Comparison of ENCODE assay signal across 8 cellular contexts in the genomic region with DNA sequence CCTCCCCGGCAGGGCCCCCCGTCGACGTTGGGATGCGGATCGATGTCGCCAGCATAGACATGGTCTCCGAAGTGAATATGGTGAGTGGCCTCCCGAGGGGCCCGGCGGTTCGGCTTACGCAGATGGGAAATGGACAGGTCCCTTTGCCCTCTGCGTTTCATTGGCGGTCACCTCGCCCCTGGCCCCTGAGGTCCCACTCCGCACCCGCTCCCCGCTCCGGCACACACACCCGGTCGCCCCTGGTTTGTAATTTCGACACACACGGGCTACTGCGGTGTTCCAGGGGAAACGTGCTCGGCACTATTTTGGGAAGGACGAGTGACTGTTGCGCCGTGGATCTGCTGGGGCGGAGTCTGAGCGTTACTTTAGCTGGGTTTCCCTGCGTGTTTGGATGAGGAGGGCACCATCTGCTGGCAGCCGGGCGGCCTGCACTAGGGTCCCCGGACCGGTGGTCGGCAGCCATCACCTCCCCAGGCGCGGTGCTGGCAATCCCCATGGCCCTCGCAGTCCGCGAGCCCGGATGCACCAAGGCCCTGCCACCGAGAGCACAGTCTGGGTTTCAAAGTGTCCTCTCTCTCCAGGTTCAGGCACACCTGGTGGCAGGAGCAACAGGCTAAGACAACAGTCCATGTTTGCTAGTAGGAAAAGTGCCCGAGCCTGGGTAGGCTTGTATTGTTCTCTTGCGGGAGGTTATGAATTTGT. TPM values are rescaled to one million over a fixed set of nuclear protein-coding genes. Genes with fewer than 3 reads are reported as not detected.
DNase-seq lines count a peak whose midpoint lies in the region; FAIRE-seq and TF ChIP-seq lines count a peak whose summit lies in the region.

No MANE protein-coding gene starts in this region.

- H3K9ac ChIP-seq in GM23248, result no peak overlapping the region
- peak overlapping the region; percentile 24 for H3K9ac ChIP-seq in keratinocyte (ENCODE audit: control insufficient read depth, extremely low read depth, insufficient read depth, low read length)

- no peak for FAIRE-seq in keratinocyte (lab: Jason Lieb, UNC)

- in situ Hi-C loops in GM23248 (cut with MboI), result no loop called here

- no peaks in the 10 kb centered on the region for H3K9me1 ChIP-seq in keratinocyte (ENCODE audit: control insufficient read depth, extremely low read depth, insufficient read depth, low read length)

- H3K4me1 Mint-ChIP-seq in IgD-negative memory B cell, result peaks cover 0 to 13% (median 8%) of the 10 kb centered on the region in 3 donors
- peaks cover 16% of the 10 kb centered on the region for H3K4me1 Mint-ChIP-seq in T-helper 1 cell treated with Interleukin-12 subunit alpha and Interleukin-12 subunit beta and Interleukin-4 antibody, amounts not matched to agents 30 μg/mL and 1 μg/mL, for 36 hours (ENCODE audit: low read depth)

- peak overlapping the region; percentile 32 for H3K4me3 ChIP-seq in GM12865 (ENCODE audit: low read depth, low read length)
- peak overlapping the region; percentile 48 for H3K4me3 ChIP-seq in GM23248
- peak overlapping the region; percentile 22 to 81 (median 62) for H3K4me3 ChIP-seq in keratinocyte (ENCODE audit: control insufficient read depth in 2 of 3, extremely low read depth in 1 of 3, insufficient read depth in 2 of 3, low read depth in 1 of 3, low read length in 3 of 3)

- no peaks in the 10 kb centered on the region for H3F3A ChIP-seq in GM23248 (ENCODE audit: insufficient read depth)

- H3K27ac ChIP-seq in GM23248, result no peak overlapping the region
- no peak overlapping the region for H3K27ac ChIP-seq in keratinocyte (ENCODE audit: control insufficient read depth, insufficient read depth, low read length)

- H3K36me3 ChIP-seq in GM23248 (ENCODE audit: low read depth) (no peaks in the 10 kb centered on the region), keratinocyte (ENCODE audit: control insufficient read depth in 2 of 2, extremely low read depth in 1 of 2, insufficient read depth in 2 of 2, low read length in 2 of 2) (no peaks in the 10 kb centered on the region)

- 3 to 4% methylated on average over 46 to 47 of the region's 47 CpGs for WGBS in GM23248 (ENCODE audit: low coverage in 1 of 2, low lambda C conversion rate in 2 of 2, missing lambda C conversion rate in 2 of 2), 2 experiments

- DNase-seq in GM12865 (ENCODE audit: low read depth), result peak; percentile 68
- peak; percentile 39 for DNase-seq in GM23248
- DNase-seq in cerebellum (ENCODE audit: low spot score), result peak; percentile 63
- DNase-seq in keratinocyte (ENCODE audit: low read depth, low spot score), result no peak
- peak; percentile 8 to 25 (median 11) for DNase-seq in stimulated activated CD4-positive, alpha-beta T cell treated with anti-CD3 and anti-CD28 coated beads, Interleukin-12 subunit alpha, Interleukin-12 subunit beta, amount 100 ng/mL, for 48 hours (ENCODE audit: low read depth in 2 of 3, low spot score in 1 of 3)
- DNase-seq in RKO (ENCODE audit: low spot score), result no peak

- no peaks in the 10 kb centered on the region for H3K4me1 ChIP-seq in GM23248 (ENCODE audit: insufficient read depth)
- peaks cover 8% of the 10 kb centered on the region for H3K4me1 ChIP-seq in keratinocyte (ENCODE audit: control insufficient read depth, extremely low read depth, insufficient read depth, low read length)

- H3K36me3 Mint-ChIP-seq in IgD-negative memory B cell, result no peaks in the 10 kb centered on the region
- H3K36me3 Mint-ChIP-seq in T-helper 1 cell treated with Interleukin-12 subunit alpha and Interleukin-12 subunit beta and Interleukin-4 antibody, amounts not matched to agents 30 μg/mL and 1 μg/mL, for 36 hours (ENCODE audit: low read depth), result no peaks in the 10 kb centered on the region

- H3K79me2 ChIP-seq in GM23248 (ENCODE audit: insufficient read depth), result no peaks in the 10 kb centered on the region
- H3K79me2 ChIP-seq in keratinocyte (ENCODE audit: control insufficient read depth, insufficient read depth, low read length), result no peaks in the 10 kb centered on the region

- H3K27ac Mint-ChIP-seq in IgD-negative memory B cell, result no peak overlapping the region
- no peak overlapping the region for H3K27ac Mint-ChIP-seq in T-helper 1 cell treated with Interleukin-12 subunit alpha and Interleukin-12 subunit beta and Interleukin-4 antibody, amounts not matched to agents 30 μg/mL and 1 μg/mL, for 36 hours

- H3K9me2 ChIP-seq in GM23248 (ENCODE audit: insufficient read depth), result no peaks in the 10 kb centered on the region

- H2AFZ ChIP-seq in GM23248 (peak overlapping the region; percentile 49; the same call in 1 of the 2 replicates), keratinocyte (ENCODE audit: control insufficient read depth, low read length) (peak overlapping the region; percentile 84)

- H3K27me3 Mint-ChIP-seq in IgD-negative memory B cell, result peaks cover 32% of the 10 kb centered on the region
- peaks cover 44% of the 10 kb centered on the region for H3K27me3 Mint-ChIP-seq in T-helper 1 cell treated with Interleukin-12 subunit alpha and Interleukin-12 subunit beta and Interleukin-4 antibody, amounts not matched to agents 30 μg/mL and 1 μg/mL, for 36 hours (ENCODE audit: low read depth)

- dilution Hi-C loops in keratinocyte (cut with MboI; ENCODE audit: extremely low pct_ligation_motif_present, low sequenced_read_pairs), result no loop called here

- H4K20me1 ChIP-seq in GM23248 (ENCODE audit: insufficient read depth) (no peaks in the 10 kb centered on the region), keratinocyte (ENCODE audit: control insufficient read depth, extremely low read depth, insufficient read depth, low read length) (no peaks in the 10 kb centered on the region)

- peaks cover 14% of the 10 kb centered on the region; the same call in 1 of the 2 replicates for H3K27me3 ChIP-seq in GM23248 (replicated peaks; ENCODE audit: insufficient read depth)
- H3K27me3 ChIP-seq in keratinocyte (ENCODE audit: control insufficient read depth, extremely low read depth, insufficient read depth, low read length), result peaks cover 14% of the 10 kb centered on the region

- H3K4me3 Mint-ChIP-seq in IgD-negative memory B cell, result peak overlapping the region in 3 of 4 donors; percentile 55 to 78 (median 57)
- peak overlapping the region; percentile 67 for H3K4me3 Mint-ChIP-seq in T-helper 1 cell treated with Interleukin-12 subunit alpha and Interleukin-12 subunit beta and Interleukin-4 antibody, amounts not matched to agents 30 μg/mL and 1 μg/mL, for 36 hours

- TF ChIP-seq CTCF in GM12865 (IDR thresholded peaks at IDR 0.05; ENCODE audit: insufficient read depth, low read depth, low read length, missing control alignments), result peak; percentile 85
- peak; percentile 55 to 90 (median 85) for TF ChIP-seq CTCF in keratinocyte (optimal IDR thresholded peaks at IDR 0.05 in 1 of 3, IDR thresholded peaks at IDR 0.05 in 1 of 3, conservative IDR thresholded peaks at IDR 0.05 in 1 of 3; ENCODE audit: extremely low read depth in 1 of 3, insufficient read depth in 2 of 3, low read length in 3 of 3)

- H3K9me3 ChIP-seq in GM23248 (ENCODE audit: low read depth) (no peaks in the 10 kb centered on the region), keratinocyte (ENCODE audit: control insufficient read depth, low read depth, low read length) (no peaks in the 10 kb centered on the region)

- H3K9me3 Mint-ChIP-seq in IgD-negative memory B cell, result no peaks in the 10 kb centered on the region
- H3K9me3 Mint-ChIP-seq in T-helper 1 cell treated with Interleukin-12 subunit alpha and Interleukin-12 subunit beta and Interleukin-4 antibody, amounts not matched to agents 30 μg/mL and 1 μg/mL, for 36 hours, result no peaks in the 10 kb centered on the region

- H3K4me2 ChIP-seq in GM23248 (ENCODE audit: unreplicated experiment), result peak overlapping the region; percentile 51
- H3K4me2 ChIP-seq in keratinocyte (ENCODE audit: control insufficient read depth, extremely low read depth, insufficient read depth, low read depth, low read length), result peak overlapping the region; percentile 98

RNA-seq across cellular contexts. Expression of a gene that starts 1.2 kb away (rescaled TPM):
- total RNA-seq in GM23248 (2014; rRNA removed; shearing (Covaris generic)), result not detected in 2 replicates
- polyA plus RNA-seq in GM23248 (2016; fragmentation: Nextera tagmentation; extraction: Ambion mirVana) (not detected in 2 replicates), IgD-negative memory B cell (not detected), keratinocyte (not detected in 3 replicates)
- 48.8 TPM for total RNA-seq in cerebellum
- polyA plus RNA-seq in keratinocyte (2011; ENCODE audit: low read depth), result not detected
- polyA plus RNA-seq in keratinocyte (2011; cell fraction: cytosol; rRNA removed), result not detected in 2 replicates
- polyA plus RNA-seq in keratinocyte (2011; cell fraction: nucleus; rRNA removed), result not detected in 2 replicates
- polyA plus RNA-seq in keratinocyte (2012; ENCODE audit: low replicate concordance), result not detected in 2 replicates
- polyA minus RNA-seq in keratinocyte, result not detected in 3 replicates
- polyA minus RNA-seq in keratinocyte (2011; cell fraction: cytosol; rRNA and poly(A)+ RNA removed), result not detected
- polyA minus RNA-seq in keratinocyte (2011; cell fraction: nucleus; rRNA and poly(A)+ RNA removed), result not detected in 2 replicates

RNA-seq across cellular contexts. Expression of a gene that starts 39.2 kb away (rescaled TPM):
- total RNA-seq in GM23248 (2014; rRNA removed; shearing (Covaris generic)), result not detected in 2 replicates
- not detected in 2 replicates for polyA plus RNA-seq in GM23248 (2016; fragmentation: Nextera tagmentation; extraction: Ambion mirVana)
- polyA plus RNA-seq in IgD-negative memory B cell, result not detected
- 1.8 TPM for total RNA-seq in cerebellum
- not detected in 3 replicates for polyA plus RNA-seq in keratinocyte
- polyA plus RNA-seq in keratinocyte (2011; ENCODE audit: low read depth), result not detected
- not detected in 2 replicates for polyA plus RNA-seq in keratinocyte (2011; cell fraction: cytosol; rRNA removed)
- not detected in 2 replicates for polyA plus RNA-seq in keratinocyte (2011; cell fraction: nucleus; rRNA removed)
- polyA plus RNA-seq in keratinocyte (2012; ENCODE audit: low replicate concordance), result not detected in 2 replicates
- polyA minus RNA-seq in keratinocyte, result not detected in 3 replicates
- polyA minus RNA-seq in keratinocyte (2011; cell fraction: cytosol; rRNA and poly(A)+ RNA removed), result not detected
- not detected in 2 replicates for polyA minus RNA-seq in keratinocyte (2011; cell fraction: nucleus; rRNA and poly(A)+ RNA removed)

Comparison
In these comparisons a context has a peak if more than half of its experiments do, and no peak if none do; other contexts are left out.
1. DNase-seq: peak in GM12865 (single experiment), GM23248 (single experiment), cerebellum (single experiment) and stimulated activated CD4-positive, alpha-beta T cell treated with anti-CD3 and anti-CD28 coated beads, Interleukin-12 subunit alpha, Interleukin-12 subunit beta, amount 100 ng/mL, for 48 hours (3 of 3); none in keratinocyte (single experiment) and RKO (single experiment).
2. Peak in every context shown above with its lines, with median percentiles within 50 percentile points of each other: H3K4me3 ChIP-seq.